Comparison of ENCODE assay signal across 1 cellular context in the genomic region with DNA sequence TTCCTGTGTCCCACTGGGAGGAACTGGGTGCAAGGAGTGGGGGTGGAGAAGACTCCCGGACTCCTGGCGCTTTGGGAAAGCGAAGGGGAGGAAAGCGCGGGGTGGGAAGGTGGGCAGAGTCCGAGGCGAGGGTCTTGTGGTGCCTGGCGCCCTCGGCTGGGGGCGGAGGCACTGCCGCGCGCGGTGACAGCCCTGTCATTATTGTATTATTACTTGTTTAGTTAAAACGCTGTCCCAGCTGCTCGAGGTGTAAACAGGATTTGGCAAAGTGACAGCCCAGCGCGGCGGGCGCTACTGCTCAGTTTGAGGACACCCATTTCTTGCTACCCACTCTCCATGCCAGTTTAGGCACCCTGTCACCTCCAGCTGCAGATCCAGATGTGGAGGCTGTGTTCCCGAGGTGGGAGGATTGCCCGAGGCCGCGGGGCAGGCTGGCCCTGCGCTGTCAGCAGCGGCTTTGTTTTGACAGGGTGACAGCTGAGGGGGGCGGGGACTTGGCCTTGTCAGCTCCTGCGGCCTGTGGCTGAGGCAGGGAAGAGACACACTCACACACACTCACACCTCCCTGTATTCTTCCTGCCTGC.
A peak's percentile ranks its signal among the peaks of the same experiment; 100 is the strongest.
TF ChIP-seq lines count a peak whose summit lies in the region.

No MANE protein-coding gene starts in this region.

TF ChIP-seq in GM12878, 131 proteins besides CTCF, POLR2A, EP300 and RAD21 (continued from another document):
- TF ChIP-seq YY1 (IDR thresholded peaks at IDR 0.05; ENCODE audit: low read depth, low read length) (no peak), EED (IDR thresholded peaks at IDR 0.05; ENCODE audit: low read depth) (0 out of 2 replicates have a peak, but pooled peaks have one; percentile 41), SIN3A (IDR thresholded peaks at IDR 0.05; ENCODE audit: low read depth, low read length) (peak; percentile 97), KDM1A (IDR thresholded peaks at IDR 0.05; ENCODE audit: borderline replicate concordance) (no peak), MEF2B (IDR thresholded peaks at IDR 0.05; ENCODE audit: partially characterized antibody, poor library complexity, severe bottlenecking) (no peak), NBN (IDR thresholded peaks at IDR 0.05) (0 out of 2 replicates have a peak, but pooled peaks have one; percentile 35), MXI1 (IDR thresholded peaks at IDR 0.05; ENCODE audit: low read depth, low read length) (peak; percentile 52; the same call in 1 of the 2 replicates), NR2F1 (conservative IDR thresholded peaks at IDR 0.05) (0 out of 2 replicates have a peak, but pooled peaks have one; percentile 31), CREM (IDR thresholded peaks at IDR 0.05; ENCODE audit: low read depth) (peak; percentile 20; the same call in 1 of the 2 replicates), STAT1 (conservative IDR thresholded peaks at IDR 0.05) (no peak; the same call in 1 of the 2 replicates), NFYA (IDR thresholded peaks at IDR 0.05; ENCODE audit: borderline replicate concordance, low read depth, low read length) (no peak), CHD2 (IDR thresholded peaks at IDR 0.05; ENCODE audit: borderline replicate concordance, low read depth, low read length) (peak; percentile 57; the same call in 1 of the 2 replicates), RUNX3 (IDR thresholded peaks at IDR 0.05; ENCODE audit: low read length) (peak; percentile 61), ZNF217 (IDR thresholded peaks at IDR 0.05) (0 out of 2 replicates have a peak, but pooled peaks have one; percentile 0), IKZF1 (conservative IDR thresholded peaks at IDR 0.05) (0 out of 2 replicates have a peak, but pooled peaks have one; percentile 51), FOS (IDR thresholded peaks at IDR 0.05; ENCODE audit: borderline replicate concordance, extremely low read depth, insufficient read length) (no peak), BHLHE40 (IDR thresholded peaks at IDR 0.05; ENCODE audit: borderline replicate concordance in 1 of 2, low read depth in 2 of 2, low read length in 1 of 2) (peak in 1 of 2 experiments; percentile 44; a peak in 1 of 4 replicates), SREBF1 (IDR thresholded peaks at IDR 0.05; ENCODE audit: low read length) (no peak), PML (IDR thresholded peaks at IDR 0.05; ENCODE audit: low read length) (no peak), DPF2 (IDR thresholded peaks at IDR 0.05) (0 out of 2 replicates have a peak, but pooled peaks have one; percentile 24), TCF3 (IDR thresholded peaks at IDR 0.05; ENCODE audit: borderline replicate concordance, insufficient read depth, low read depth, low read length) (0 out of 2 replicates have a peak, but pooled peaks have one; percentile 40), CBX5 (IDR thresholded peaks at IDR 0.05; ENCODE audit: low read depth) (no peak; the same call in 1 of the 2 replicates), ZNF384 (IDR thresholded peaks at IDR 0.05; ENCODE audit: borderline replicate concordance, low read depth, low read length) (no peak), ASH2L (IDR thresholded peaks at IDR 0.05; ENCODE audit: borderline replicate concordance, low read depth) (peak; percentile 71; the same call in 1 of the 2 replicates), FOXK2 (IDR thresholded peaks at IDR 0.05) (no peak; the same call in 1 of the 2 replicates), TCF12 (IDR thresholded peaks at IDR 0.05; ENCODE audit: low read depth, low read length) (0 out of 2 replicates have a peak, but pooled peaks have one; percentile 34), FOXM1 (IDR thresholded peaks at IDR 0.05; ENCODE audit: low read depth, low read length) (no peak), NFXL1 (IDR thresholded peaks at IDR 0.05; ENCODE audit: borderline replicate concordance) (no peak), IKZF2 (IDR thresholded peaks at IDR 0.05) (peak in 1 of 2 experiments; percentile 5; a peak in 1 of 4 replicates), SP1 (IDR thresholded peaks at IDR 0.05; ENCODE audit: low read depth, low read length) (no peak), ZNF274 (IDR thresholded peaks at IDR 0.05; ENCODE audit: insufficient read depth, insufficient read length) (no peak)
- TF ChIP-seq, protein P1, sequence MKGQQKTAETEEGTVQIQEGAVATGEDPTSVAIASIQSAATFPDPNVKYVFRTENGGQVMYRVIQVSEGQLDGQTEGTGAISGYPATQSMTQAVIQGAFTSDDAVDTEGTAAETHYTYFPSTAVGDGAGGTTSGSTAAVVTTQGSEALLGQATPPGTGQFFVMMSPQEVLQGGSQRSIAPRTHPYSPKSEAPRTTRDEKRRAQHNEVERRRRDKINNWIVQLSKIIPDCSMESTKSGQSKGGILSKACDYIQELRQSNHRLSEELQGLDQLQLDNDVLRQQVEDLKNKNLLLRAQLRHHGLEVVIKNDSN (IDR thresholded peaks at IDR 0.05; ENCODE audit: borderline replicate concordance, extremely low read length, insufficient read depth, low read depth, low read length), result no peak
- TF ChIP-seq, protein P2, sequence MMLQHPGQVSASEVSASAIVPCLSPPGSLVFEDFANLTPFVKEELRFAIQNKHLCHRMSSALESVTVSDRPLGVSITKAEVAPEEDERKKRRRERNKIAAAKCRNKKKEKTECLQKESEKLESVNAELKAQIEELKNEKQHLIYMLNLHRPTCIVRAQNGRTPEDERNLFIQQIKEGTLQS (IDR thresholded peaks at IDR 0.05; ENCODE audit: borderline replicate concordance, extremely low read depth, low read depth, low read length), result no peak
- TF ChIP-seq, protein P3, sequence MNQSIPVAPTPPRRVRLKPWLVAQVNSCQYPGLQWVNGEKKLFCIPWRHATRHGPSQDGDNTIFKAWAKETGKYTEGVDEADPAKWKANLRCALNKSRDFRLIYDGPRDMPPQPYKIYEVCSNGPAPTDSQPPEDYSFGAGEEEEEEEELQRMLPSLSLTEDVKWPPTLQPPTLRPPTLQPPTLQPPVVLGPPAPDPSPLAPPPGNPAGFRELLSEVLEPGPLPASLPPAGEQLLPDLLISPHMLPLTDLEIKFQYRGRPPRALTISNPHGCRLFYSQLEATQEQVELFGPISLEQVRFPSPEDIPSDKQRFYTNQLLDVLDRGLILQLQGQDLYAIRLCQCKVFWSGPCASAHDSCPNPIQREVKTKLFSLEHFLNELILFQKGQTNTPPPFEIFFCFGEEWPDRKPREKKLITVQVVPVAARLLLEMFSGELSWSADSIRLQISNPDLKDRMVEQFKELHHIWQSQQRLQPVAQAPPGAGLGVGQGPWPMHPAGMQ (IDR thresholded peaks at IDR 0.05; ENCODE audit: borderline replicate concordance), result no peak
- TF ChIP-seq, protein P4, sequence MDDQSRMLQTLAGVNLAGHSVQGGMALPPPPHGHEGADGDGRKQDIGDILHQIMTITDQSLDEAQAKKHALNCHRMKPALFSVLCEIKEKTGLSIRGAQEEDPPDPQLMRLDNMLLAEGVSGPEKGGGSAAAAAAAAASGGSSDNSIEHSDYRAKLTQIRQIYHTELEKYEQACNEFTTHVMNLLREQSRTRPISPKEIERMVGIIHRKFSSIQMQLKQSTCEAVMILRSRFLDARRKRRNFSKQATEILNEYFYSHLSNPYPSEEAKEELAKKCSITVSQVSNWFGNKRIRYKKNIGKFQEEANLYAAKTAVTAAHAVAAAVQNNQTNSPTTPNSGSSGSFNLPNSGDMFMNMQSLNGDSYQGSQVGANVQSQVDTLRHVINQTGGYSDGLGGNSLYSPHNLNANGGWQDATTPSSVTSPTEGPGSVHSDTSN (IDR thresholded peaks at IDR 0.05; ENCODE audit: insufficient replicate concordance, low read depth, low read length), result peak; percentile 82
- TF ChIP-seq, protein P5, sequence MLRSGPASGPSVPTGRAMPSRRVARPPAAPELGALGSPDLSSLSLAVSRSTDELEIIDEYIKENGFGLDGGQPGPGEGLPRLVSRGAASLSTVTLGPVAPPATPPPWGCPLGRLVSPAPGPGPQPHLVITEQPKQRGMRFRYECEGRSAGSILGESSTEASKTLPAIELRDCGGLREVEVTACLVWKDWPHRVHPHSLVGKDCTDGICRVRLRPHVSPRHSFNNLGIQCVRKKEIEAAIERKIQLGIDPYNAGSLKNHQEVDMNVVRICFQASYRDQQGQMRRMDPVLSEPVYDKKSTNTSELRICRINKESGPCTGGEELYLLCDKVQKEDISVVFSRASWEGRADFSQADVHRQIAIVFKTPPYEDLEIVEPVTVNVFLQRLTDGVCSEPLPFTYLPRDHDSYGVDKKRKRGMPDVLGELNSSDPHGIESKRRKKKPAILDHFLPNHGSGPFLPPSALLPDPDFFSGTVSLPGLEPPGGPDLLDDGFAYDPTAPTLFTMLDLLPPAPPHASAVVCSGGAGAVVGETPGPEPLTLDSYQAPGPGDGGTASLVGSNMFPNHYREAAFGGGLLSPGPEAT (IDR thresholded peaks at IDR 0.05; ENCODE audit: low read depth), result 0 out of 2 replicates have a peak, but pooled peaks have one; percentile 10
- TF ChIP-seq, protein P6, sequence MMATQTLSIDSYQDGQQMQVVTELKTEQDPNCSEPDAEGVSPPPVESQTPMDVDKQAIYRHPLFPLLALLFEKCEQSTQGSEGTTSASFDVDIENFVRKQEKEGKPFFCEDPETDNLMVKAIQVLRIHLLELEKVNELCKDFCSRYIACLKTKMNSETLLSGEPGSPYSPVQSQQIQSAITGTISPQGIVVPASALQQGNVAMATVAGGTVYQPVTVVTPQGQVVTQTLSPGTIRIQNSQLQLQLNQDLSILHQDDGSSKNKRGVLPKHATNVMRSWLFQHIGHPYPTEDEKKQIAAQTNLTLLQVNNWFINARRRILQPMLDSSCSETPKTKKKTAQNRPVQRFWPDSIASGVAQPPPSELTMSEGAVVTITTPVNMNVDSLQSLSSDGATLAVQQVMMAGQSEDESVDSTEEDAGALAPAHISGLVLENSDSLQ (IDR thresholded peaks at IDR 0.05), result peak; percentile 91
- TF ChIP-seq, protein P7, sequence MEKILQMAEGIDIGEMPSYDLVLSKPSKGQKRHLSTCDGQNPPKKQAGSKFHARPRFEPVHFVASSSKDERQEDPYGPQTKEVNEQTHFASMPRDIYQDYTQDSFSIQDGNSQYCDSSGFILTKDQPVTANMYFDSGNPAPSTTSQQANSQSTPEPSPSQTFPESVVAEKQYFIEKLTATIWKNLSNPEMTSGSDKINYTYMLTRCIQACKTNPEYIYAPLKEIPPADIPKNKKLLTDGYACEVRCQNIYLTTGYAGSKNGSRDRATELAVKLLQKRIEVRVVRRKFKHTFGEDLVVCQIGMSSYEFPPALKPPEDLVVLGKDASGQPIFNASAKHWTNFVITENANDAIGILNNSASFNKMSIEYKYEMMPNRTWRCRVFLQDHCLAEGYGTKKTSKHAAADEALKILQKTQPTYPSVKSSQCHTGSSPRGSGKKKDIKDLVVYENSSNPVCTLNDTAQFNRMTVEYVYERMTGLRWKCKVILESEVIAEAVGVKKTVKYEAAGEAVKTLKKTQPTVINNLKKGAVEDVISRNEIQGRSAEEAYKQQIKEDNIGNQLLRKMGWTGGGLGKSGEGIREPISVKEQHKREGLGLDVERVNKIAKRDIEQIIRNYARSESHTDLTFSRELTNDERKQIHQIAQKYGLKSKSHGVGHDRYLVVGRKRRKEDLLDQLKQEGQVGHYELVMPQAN (conservative IDR thresholded peaks at IDR 0.05), result peak; percentile 98
- TF ChIP-seq, protein P8, sequence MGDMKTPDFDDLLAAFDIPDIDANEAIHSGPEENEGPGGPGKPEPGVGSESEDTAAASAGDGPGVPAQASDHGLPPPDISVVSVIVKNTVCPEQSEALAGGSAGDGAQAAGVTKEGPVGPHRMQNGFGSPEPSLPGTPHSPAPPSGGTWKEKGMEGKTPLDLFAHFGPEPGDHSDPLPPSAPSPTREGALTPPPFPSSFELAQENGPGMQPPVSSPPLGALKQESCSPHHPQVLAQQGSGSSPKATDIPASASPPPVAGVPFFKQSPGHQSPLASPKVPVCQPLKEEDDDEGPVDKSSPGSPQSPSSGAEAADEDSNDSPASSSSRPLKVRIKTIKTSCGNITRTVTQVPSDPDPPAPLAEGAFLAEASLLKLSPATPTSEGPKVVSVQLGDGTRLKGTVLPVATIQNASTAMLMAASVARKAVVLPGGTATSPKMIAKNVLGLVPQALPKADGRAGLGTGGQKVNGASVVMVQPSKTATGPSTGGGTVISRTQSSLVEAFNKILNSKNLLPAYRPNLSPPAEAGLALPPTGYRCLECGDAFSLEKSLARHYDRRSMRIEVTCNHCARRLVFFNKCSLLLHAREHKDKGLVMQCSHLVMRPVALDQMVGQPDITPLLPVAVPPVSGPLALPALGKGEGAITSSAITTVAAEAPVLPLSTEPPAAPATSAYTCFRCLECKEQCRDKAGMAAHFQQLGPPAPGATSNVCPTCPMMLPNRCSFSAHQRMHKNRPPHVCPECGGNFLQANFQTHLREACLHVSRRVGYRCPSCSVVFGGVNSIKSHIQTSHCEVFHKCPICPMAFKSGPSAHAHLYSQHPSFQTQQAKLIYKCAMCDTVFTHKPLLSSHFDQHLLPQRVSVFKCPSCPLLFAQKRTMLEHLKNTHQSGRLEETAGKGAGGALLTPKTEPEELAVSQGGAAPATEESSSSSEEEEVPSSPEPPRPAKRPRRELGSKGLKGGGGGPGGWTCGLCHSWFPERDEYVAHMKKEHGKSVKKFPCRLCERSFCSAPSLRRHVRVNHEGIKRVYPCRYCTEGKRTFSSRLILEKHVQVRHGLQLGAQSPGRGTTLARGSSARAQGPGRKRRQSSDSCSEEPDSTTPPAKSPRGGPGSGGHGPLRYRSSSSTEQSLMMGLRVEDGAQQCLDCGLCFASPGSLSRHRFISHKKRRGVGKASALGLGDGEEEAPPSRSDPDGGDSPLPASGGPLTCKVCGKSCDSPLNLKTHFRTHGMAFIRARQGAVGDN (IDR thresholded peaks at IDR 0.05), result peak; percentile 17; the same call in 1 of the 2 replicates
- TF ChIP-seq, protein P9, sequence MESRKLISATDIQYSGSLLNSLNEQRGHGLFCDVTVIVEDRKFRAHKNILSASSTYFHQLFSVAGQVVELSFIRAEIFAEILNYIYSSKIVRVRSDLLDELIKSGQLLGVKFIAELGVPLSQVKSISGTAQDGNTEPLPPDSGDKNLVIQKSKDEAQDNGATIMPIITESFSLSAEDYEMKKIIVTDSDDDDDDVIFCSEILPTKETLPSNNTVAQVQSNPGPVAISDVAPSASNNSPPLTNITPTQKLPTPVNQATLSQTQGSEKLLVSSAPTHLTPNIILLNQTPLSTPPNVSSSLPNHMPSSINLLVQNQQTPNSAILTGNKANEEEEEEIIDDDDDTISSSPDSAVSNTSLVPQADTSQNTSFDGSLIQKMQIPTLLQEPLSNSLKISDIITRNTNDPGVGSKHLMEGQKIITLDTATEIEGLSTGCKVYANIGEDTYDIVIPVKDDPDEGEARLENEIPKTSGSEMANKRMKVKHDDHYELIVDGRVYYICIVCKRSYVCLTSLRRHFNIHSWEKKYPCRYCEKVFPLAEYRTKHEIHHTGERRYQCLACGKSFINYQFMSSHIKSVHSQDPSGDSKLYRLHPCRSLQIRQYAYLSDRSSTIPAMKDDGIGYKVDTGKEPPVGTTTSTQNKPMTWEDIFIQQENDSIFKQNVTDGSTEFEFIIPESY (IDR thresholded peaks at IDR 0.05), result no peak
